ENCODE assay signal across 10 cellular contexts in the genomic region with DNA sequence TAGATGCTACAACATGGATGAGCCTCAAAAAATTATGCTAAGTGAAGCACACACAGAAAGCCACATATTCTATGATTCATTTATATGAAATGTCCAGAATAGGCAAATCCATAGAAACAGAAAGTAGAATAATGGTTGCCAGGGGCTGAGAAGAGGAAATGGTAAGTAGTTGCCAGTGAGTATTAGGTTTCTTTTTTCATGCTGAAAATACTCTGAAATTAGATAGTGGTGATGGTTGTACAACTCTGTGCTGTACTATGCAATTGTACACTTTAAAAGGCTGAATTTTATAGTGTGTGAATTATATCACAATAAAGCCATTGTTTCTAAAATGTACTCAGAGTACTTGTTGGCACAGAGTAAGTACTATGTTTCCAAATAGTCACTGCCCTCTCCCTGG. TPM values are rescaled to one million over a fixed set of nuclear protein-coding genes. Genes with fewer than 3 reads are reported as not detected.
DNase-seq lines count a peak whose midpoint lies in the region; ATAC-seq and TF ChIP-seq lines count a peak whose summit lies in the region.
"Had no signal": no experiment of that assay in that cellular context is flagged by ENCODE, and none has a peak within 500 bp of the region (broad histone marks: within the 10 kb centered on the region; RNA-seq: fewer than 3 reads in every experiment).

No MANE protein-coding gene starts in this region.

- no peaks in the 10 kb centered on the region for H3K9me3 Mint-ChIP-seq in activated CD8-positive, alpha-beta memory T cell treated with anti-CD3 and anti-CD28 coated beads, Interleukin-2, amount 10 ng/mL, durations not matched to agents 7 days and 5 days (ENCODE audit: low read depth)
- peaks cover 5% of the 10 kb centered on the region for H3K9me3 Mint-ChIP-seq in stimulated activated memory B cell treated with anti-CD40 and anti-IgM and Interleukin-4, amounts not matched to agents 10 μg/mL and 1 μg/mL and 100 μg/mL, for 72 hours

- CTCF ChIA-PET in activated CD8-positive, alpha-beta memory T cell treated with anti-CD3 and anti-CD28 coated beads, Interleukin-2, amount 10 ng/mL, durations not matched to agents 7 days and 5 days (lab: Charles Lee) = interaction anchor here (1.1 kb wide), 1 partner anchor 29 kb away, joined by 3 read pairs; no protein-coding TSS in a partner anchor

- H3K27me3 Mint-ChIP-seq in activated CD8-positive, alpha-beta memory T cell treated with anti-CD3 and anti-CD28 coated beads, Interleukin-2, amount 10 ng/mL, durations not matched to agents 7 days and 5 days = no peaks in the 10 kb centered on the region
- no peaks in the 10 kb centered on the region for H3K27me3 Mint-ChIP-seq in stimulated activated memory B cell treated with anti-CD40 and anti-IgM and Interleukin-4, amounts not matched to agents 10 μg/mL and 1 μg/mL and 100 μg/mL, for 72 hours

- peak; percentile 68 for ATAC-seq in activated CD8-positive, alpha-beta memory T cell treated with anti-CD3 and anti-CD28 coated beads, Interleukin-2, amount 10 ng/mL, durations not matched to agents 7 days and 5 days
- ATAC-seq in HG02973 (IDR thresholded peaks at IDR 0.05; ENCODE audit: unreplicated experiment) (peak; percentile 67), SK-N-SH treated with all-trans-retinoic acid at 6 μM for 48 hours (peak; percentile 78), omental fat pad (ENCODE audit: low FRiP score) (no peak)
- ATAC-seq in stimulated activated memory B cell treated with anti-CD40 and anti-IgM and Interleukin-4, amounts not matched to agents 10 μg/mL and 1 μg/mL and 100 μg/mL, for 72 hours = peak; percentile 28

- TF ChIP-seq CTCF in omental fat pad (IDR thresholded peaks at IDR 0.05) = no peak

- no peak for DNase-seq in activated CD8-positive, alpha-beta memory T cell treated with anti-CD3 and anti-CD28 coated beads, Interleukin-2, amount 10 ng/mL, durations not matched to agents 7 days and 5 days
- DNase-seq in activated CD8-positive, alpha-beta memory T cell treated with anti-CD3 and anti-CD28 coated beads, Interleukin-2, amount 50 U/mL, for 48 hours = no peak
- DNase-seq in omental fat pad (ENCODE audit: low spot score) = no peak
- DNase-seq in activated effector memory CD4-positive, alpha-beta T cell treated with Interleukin-2 at 50 U/mL for 16 hours = no peak
- DNase-seq in medulla oblongata (ENCODE audit: extremely low spot score) = no peak
- DNase-seq: NCI-H774 had no signal

- H3K4me1 Mint-ChIP-seq in activated CD8-positive, alpha-beta memory T cell treated with anti-CD3 and anti-CD28 coated beads, Interleukin-2, amount 10 ng/mL, durations not matched to agents 7 days and 5 days = peaks cover 45% of the 10 kb centered on the region
- H3K4me1 Mint-ChIP-seq in stimulated activated memory B cell treated with anti-CD40 and anti-IgM and Interleukin-4, amounts not matched to agents 10 μg/mL and 1 μg/mL and 100 μg/mL, for 72 hours = peaks cover 26% of the 10 kb centered on the region

- H3K4me3 Mint-ChIP-seq in activated CD8-positive, alpha-beta memory T cell treated with anti-CD3 and anti-CD28 coated beads, Interleukin-2, amount 10 ng/mL, durations not matched to agents 7 days and 5 days = no peak overlapping the region
- no peak overlapping the region for H3K4me3 Mint-ChIP-seq in stimulated activated memory B cell treated with anti-CD40 and anti-IgM and Interleukin-4, amounts not matched to agents 10 μg/mL and 1 μg/mL and 100 μg/mL, for 72 hours
- H3K4me3 Mint-ChIP-seq: CD4-positive, CD25-positive, alpha-beta regulatory T cell had no signal

- no peak overlapping the region for H3K27ac Mint-ChIP-seq in activated CD8-positive, alpha-beta memory T cell treated with anti-CD3 and anti-CD28 coated beads, Interleukin-2, amount 10 ng/mL, durations not matched to agents 7 days and 5 days
- no peak overlapping the region for H3K27ac Mint-ChIP-seq in stimulated activated memory B cell treated with anti-CD40 and anti-IgM and Interleukin-4, amounts not matched to agents 10 μg/mL and 1 μg/mL and 100 μg/mL, for 72 hours
- H3K27ac Mint-ChIP-seq: CD4-positive, CD25-positive, alpha-beta regulatory T cell had no signal

- peaks cover 8% of the 10 kb centered on the region for H3K36me3 Mint-ChIP-seq in activated CD8-positive, alpha-beta memory T cell treated with anti-CD3 and anti-CD28 coated beads, Interleukin-2, amount 10 ng/mL, durations not matched to agents 7 days and 5 days
- peaks cover 5% of the 10 kb centered on the region for H3K36me3 Mint-ChIP-seq in stimulated activated memory B cell treated with anti-CD40 and anti-IgM and Interleukin-4, amounts not matched to agents 10 μg/mL and 1 μg/mL and 100 μg/mL, for 72 hours
- H3K36me3 Mint-ChIP-seq: CD4-positive, CD25-positive, alpha-beta regulatory T cell had no signal

TF ChIP-seq in SK-N-SH treated with all-trans-retinoic acid at 6 μM for 48 hours, 23 proteins besides CTCF, POLR2A, EP300 and RAD21:
- TF ChIP-seq ZC3H10 (CRISPR knock-in tag; IDR thresholded peaks at IDR 0.05) (no peak), BACH2 (CRISPR knock-in tag; IDR thresholded peaks at IDR 0.05; ENCODE audit: borderline replicate concordance) (no peak), OSR1 (CRISPR knock-in tag; IDR thresholded peaks at IDR 0.05) (no peak), ZFP30 (CRISPR knock-in tag; IDR thresholded peaks at IDR 0.05) (no peak), ARNTL (CRISPR knock-in tag; IDR thresholded peaks at IDR 0.05; ENCODE audit: borderline replicate concordance, low read depth) (no peak), RARB (CRISPR knock-in tag; IDR thresholded peaks at IDR 0.05) (no peak), SNAI2 (CRISPR knock-in tag; IDR thresholded peaks at IDR 0.05) (no peak), TOX (CRISPR knock-in tag; IDR thresholded peaks at IDR 0.05; ENCODE audit: borderline replicate concordance) (no peak), ZNF565 (CRISPR knock-in tag; conservative IDR thresholded peaks at IDR 0.05; ENCODE audit: low read depth) (no peak)
- TF ChIP-seq, protein P1, sequence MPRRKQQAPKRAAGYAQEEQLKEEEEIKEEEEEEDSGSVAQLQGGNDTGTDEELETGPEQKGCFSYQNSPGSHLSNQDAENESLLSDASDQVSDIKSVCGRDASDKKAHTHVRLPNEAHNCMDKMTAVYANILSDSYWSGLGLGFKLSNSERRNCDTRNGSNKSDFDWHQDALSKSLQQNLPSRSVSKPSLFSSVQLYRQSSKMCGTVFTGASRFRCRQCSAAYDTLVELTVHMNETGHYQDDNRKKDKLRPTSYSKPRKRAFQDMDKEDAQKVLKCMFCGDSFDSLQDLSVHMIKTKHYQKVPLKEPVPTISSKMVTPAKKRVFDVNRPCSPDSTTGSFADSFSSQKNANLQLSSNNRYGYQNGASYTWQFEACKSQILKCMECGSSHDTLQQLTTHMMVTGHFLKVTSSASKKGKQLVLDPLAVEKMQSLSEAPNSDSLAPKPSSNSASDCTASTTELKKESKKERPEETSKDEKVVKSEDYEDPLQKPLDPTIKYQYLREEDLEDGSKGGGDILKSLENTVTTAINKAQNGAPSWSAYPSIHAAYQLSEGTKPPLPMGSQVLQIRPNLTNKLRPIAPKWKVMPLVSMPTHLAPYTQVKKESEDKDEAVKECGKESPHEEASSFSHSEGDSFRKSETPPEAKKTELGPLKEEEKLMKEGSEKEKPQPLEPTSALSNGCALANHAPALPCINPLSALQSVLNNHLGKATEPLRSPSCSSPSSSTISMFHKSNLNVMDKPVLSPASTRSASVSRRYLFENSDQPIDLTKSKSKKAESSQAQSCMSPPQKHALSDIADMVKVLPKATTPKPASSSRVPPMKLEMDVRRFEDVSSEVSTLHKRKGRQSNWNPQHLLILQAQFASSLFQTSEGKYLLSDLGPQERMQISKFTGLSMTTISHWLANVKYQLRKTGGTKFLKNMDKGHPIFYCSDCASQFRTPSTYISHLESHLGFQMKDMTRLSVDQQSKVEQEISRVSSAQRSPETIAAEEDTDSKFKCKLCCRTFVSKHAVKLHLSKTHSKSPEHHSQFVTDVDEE (CRISPR knock-in tag; IDR thresholded peaks at IDR 0.05) = no peak
- TF ChIP-seq, protein P2, sequence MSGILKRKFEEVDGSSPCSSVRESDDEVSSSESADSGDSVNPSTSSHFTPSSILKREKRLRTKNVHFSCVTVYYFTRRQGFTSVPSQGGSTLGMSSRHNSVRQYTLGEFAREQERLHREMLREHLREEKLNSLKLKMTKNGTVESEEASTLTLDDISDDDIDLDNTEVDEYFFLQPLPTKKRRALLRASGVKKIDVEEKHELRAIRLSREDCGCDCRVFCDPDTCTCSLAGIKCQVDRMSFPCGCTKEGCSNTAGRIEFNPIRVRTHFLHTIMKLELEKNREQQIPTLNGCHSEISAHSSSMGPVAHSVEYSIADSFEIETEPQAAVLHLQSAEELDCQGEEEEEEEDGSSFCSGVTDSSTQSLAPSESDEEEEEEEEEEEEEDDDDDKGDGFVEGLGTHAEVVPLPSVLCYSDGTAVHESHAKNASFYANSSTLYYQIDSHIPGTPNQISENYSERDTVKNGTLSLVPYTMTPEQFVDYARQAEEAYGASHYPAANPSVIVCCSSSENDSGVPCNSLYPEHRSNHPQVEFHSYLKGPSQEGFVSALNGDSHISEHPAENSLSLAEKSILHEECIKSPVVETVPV (CRISPR knock-in tag; IDR thresholded peaks at IDR 0.05) = no peak

RNA-seq across cellular contexts. Expression of a gene that starts 15.5 kb away (rescaled TPM):
- 100 to 1,000 TPM in 1 of 2 experiments, 10 to 100 TPM in 1; 87.8 to 101 TPM for total RNA-seq in activated CD8-positive, alpha-beta memory T cell treated with anti-CD3 and anti-CD28 coated beads, Interleukin-2, amount 10 ng/mL, durations not matched to agents 7 days and 5 days
- total RNA-seq in omental fat pad = 1 to 10 TPM in 3 of 4 donors, under 1 TPM in 1; 0.93 to 2.9 (median 1.4) TPM

Comparison
In these comparisons a context has a peak if more than half of its experiments do, and no peak if none do; other contexts are left out.
1. RNA of a gene that starts 15.5 kb away (total RNA-seq): 87.8 to 101 TPM in activated CD8-positive, alpha-beta memory T cell treated with anti-CD3 and anti-CD28 coated beads, Interleukin-2, amount 10 ng/mL, durations not matched to agents 7 days and 5 days; 0.93 to 2.9 TPM in omental fat pad; every median in the first group is over 10 times any median in the second.